Comparison of ENCODE assay signal across 15 cellular contexts in the genomic region with DNA sequence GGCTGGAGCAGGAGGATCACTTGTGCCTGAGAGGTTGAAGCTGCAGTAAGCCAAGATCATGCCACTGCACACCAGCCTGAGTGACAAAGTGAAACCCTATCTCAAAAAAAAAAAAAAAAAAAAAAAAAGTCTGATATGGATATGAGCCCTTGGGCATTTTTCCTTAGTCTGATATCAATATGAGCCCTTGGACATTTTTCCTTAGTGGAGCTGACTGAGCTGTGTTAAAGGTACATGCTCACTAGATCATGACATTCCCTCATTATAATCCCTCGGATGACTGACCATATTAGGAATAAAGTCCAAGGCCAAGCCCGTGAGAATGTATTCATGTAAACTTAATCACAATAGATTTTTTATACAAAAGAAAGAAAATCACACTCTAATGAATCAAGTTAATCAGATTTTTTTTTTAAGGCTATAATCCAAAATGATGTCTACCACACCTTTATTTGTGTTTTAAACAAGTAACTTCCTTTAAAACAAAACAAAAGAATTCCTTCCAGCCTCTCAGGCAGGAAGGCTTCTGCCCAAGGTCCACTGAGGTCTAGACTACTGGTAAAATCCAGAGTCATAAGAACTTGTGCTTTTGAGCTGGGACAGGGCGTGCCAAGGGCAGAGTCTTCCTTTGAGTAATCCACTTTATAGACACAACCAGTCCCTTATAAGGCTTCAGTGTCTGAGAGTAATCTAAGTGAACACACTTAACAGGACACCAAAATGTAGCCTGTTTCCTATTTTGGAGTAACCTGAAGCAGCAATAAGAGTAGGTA. TPM values are rescaled to one million over a fixed set of nuclear protein-coding genes. Genes with fewer than 3 reads are reported as not detected.
DNase-seq lines count a peak whose midpoint lies in the region; ATAC-seq and TF ChIP-seq lines count a peak whose summit lies in the region.
"Had no signal": no experiment of that assay in that cellular context is flagged by ENCODE, and none has a peak within 500 bp of the region (broad histone marks: within the 10 kb centered on the region; RNA-seq: fewer than 3 reads in every experiment).

No MANE protein-coding gene starts in this region.

- H3K9me3 ChIP-seq in colonic mucosa (no peaks in the 10 kb centered on the region), lung (ENCODE audit: control insufficient read depth in 2 of 2, insufficient read depth in 1 of 2, low read length in 1 of 2) (no peaks in the 10 kb centered on the region)

- H3K27ac ChIP-seq in colonic mucosa (peak overlapping the region; percentile 87), lung (ENCODE audit: low read depth in 1 of 2, low read length in 1 of 2) (peak overlapping the region; percentile 10 to 33)

- H3K36me3 ChIP-seq in colonic mucosa = peaks cover 3% of the 10 kb centered on the region
- peaks cover 3 to 5% of the 10 kb centered on the region in 2 donors for H3K36me3 ChIP-seq in lung (ENCODE audit: control insufficient read depth in 2 of 2, insufficient read depth in 2 of 2, low read length in 2 of 2)

- TF ChIP-seq CTCF in colonic mucosa (IDR thresholded peaks at IDR 0.05) = no peak
- TF ChIP-seq CTCF in lung (IDR thresholded peaks at IDR 0.05; ENCODE audit: control extremely low read depth, extremely low read depth) = no peak
- TF ChIP-seq CTCF in type B pancreatic cell (conservative IDR thresholded peaks at IDR 0.05) = no peak

- intact Hi-C loops in colonic mucosa (cut with DNase I) = no loop called here

- DNase-seq in OCI-M1 (lab: John Stamatoyannopoulos, UW) (peak; percentile 17), colonic mucosa (peak; percentile 81), lung (ENCODE audit: low spot score) (no peak), type B pancreatic cell (ENCODE audit: extremely low spot score, unreplicated experiment) (no peak), MV-4-11 (lab: John Stamatoyannopoulos, UW) (no peak), immature natural killer cell (no peak)
- DNase-seq: activated naive CD8-positive, alpha-beta T cell treated with anti-CD3 and anti-CD28 coated beads, Interleukin-2, amount 10 ng/mL, durations not matched to agents 7 days and 5 days; effector CD4-positive, alpha-beta T cell; NCI-H1105; NCI-H524; SHP77; stimulated activated naive CD8-positive, alpha-beta T cell treated with anti-CD3 and anti-CD28 coated beads, Interleukin-15, amount 100 ng/mL, for 72 hours had no signal

- H3K4me3 ChIP-seq in colonic mucosa = no peak overlapping the region
- no peak overlapping the region for H3K4me3 ChIP-seq in lung

- WGBS in lung, 2 donors = 62 to 79% methylated on average over 3 of the region's 3 CpGs

- H3K9me3 Mint-ChIP-seq in type B pancreatic cell (no peaks in the 10 kb centered on the region), immature natural killer cell (no peaks in the 10 kb centered on the region)
- H3K9me3 Mint-ChIP-seq: activated naive CD8-positive, alpha-beta T cell treated with anti-CD3 and anti-CD28 coated beads, Interleukin-2, amount 10 ng/mL, durations not matched to agents 7 days and 5 days; stimulated activated naive CD8-positive, alpha-beta T cell treated with anti-CD3 and anti-CD28 coated beads, Interleukin-15, amount 100 ng/mL, for 72 hours had no signal

- H3K4me3 Mint-ChIP-seq in type B pancreatic cell (no peak overlapping the region), immature natural killer cell (no peak overlapping the region)
- H3K4me3 Mint-ChIP-seq: activated naive CD8-positive, alpha-beta T cell treated with anti-CD3 and anti-CD28 coated beads, Interleukin-2, amount 10 ng/mL, durations not matched to agents 7 days and 5 days; stimulated activated naive CD8-positive, alpha-beta T cell treated with anti-CD3 and anti-CD28 coated beads, Interleukin-15, amount 100 ng/mL, for 72 hours had no signal

- H3K36me3 Mint-ChIP-seq in type B pancreatic cell (peaks cover 7% of the 10 kb centered on the region), immature natural killer cell (peaks cover 3 to 17% (median 4%) of the 10 kb centered on the region in 3 donors)

- H3K27me3 ChIP-seq in colonic mucosa (no peaks in the 10 kb centered on the region), lung (ENCODE audit: control insufficient read depth, insufficient read depth) (no peaks in the 10 kb centered on the region)

- ATAC-seq in lung (ENCODE audit: insufficient read depth, low FRiP score) = no peak
- no peak for ATAC-seq in GM19455 (IDR thresholded peaks at IDR 0.05; ENCODE audit: unreplicated experiment)
- ATAC-seq: stimulated activated naive CD8-positive, alpha-beta T cell treated with anti-CD3 and anti-CD28 coated beads, Interleukin-15, amount 100 ng/mL, for 72 hours had no signal

- H3K4me1 Mint-ChIP-seq in type B pancreatic cell (ENCODE audit: unreplicated experiment) = peaks cover 12% of the 10 kb centered on the region
- H3K4me1 Mint-ChIP-seq in immature natural killer cell = peaks cover 10% of the 10 kb centered on the region in 2 donors

- H3K4me1 ChIP-seq in colonic mucosa = no peaks in the 10 kb centered on the region
- peaks cover 2 to 7% of the 10 kb centered on the region in 2 donors for H3K4me1 ChIP-seq in lung (ENCODE audit: control insufficient read depth in 2 of 2, insufficient read depth in 2 of 2, low read length in 2 of 2)

- H3K27ac Mint-ChIP-seq in type B pancreatic cell = peak overlapping the region; percentile 18
- no peak overlapping the region for H3K27ac Mint-ChIP-seq in immature natural killer cell
- H3K27ac Mint-ChIP-seq: activated naive CD8-positive, alpha-beta T cell treated with anti-CD3 and anti-CD28 coated beads, Interleukin-2, amount 10 ng/mL, durations not matched to agents 7 days and 5 days had no signal

- peak overlapping the region in 1 of 2 donors; percentile 4 for H3K9ac ChIP-seq in colonic mucosa (ENCODE audit: low read depth in 2 of 2, low read length in 2 of 2)

- H3K27me3 Mint-ChIP-seq in type B pancreatic cell (no peaks in the 10 kb centered on the region), immature natural killer cell (ENCODE audit: low read depth in 3 of 3) (no peaks in the 10 kb centered on the region)
- H3K27me3 Mint-ChIP-seq: activated naive CD8-positive, alpha-beta T cell treated with anti-CD3 and anti-CD28 coated beads, Interleukin-2, amount 10 ng/mL, durations not matched to agents 7 days and 5 days; stimulated activated naive CD8-positive, alpha-beta T cell treated with anti-CD3 and anti-CD28 coated beads, Interleukin-15, amount 100 ng/mL, for 72 hours had no signal

RNA-seq across cellular contexts. Expression of gene PPA1, which starts 5.5 kb away (rescaled TPM):
- total RNA-seq in colonic mucosa (100 to 1,000 TPM; 180 to 186 TPM), lung (100 to 1,000 TPM; 165 to 167 TPM), type B pancreatic cell (ENCODE audit: low replicate concordance) (105 and 110 TPM in 2 replicates)
- polyA plus RNA-seq in lung (100 to 1,000 TPM; 214 to 251 TPM), immature natural killer cell (100 to 1,000 TPM in 1 of 3 donors, 10 to 100 TPM in 2; 48.2 to 126 (median 77.8) TPM)

RNA-seq across cellular contexts. Expression of gene NPFFR1, which starts 56.1 kb away (rescaled TPM):
- total RNA-seq in colonic mucosa (under 1 TPM; 0.07 to 0.08 TPM), lung (1 to 10 TPM in 1 of 2 donors, under 1 TPM in 1; 0.12 to 2.2 TPM), type B pancreatic cell (ENCODE audit: low replicate concordance) (not detected in 2 replicates)
- polyA plus RNA-seq in lung (under 1 TPM; 0.14 TPM), immature natural killer cell (not detected)
- total RNA-seq: HT1080, pulmonary artery endothelial cell had no signal

RNA-seq across cellular contexts. Expression of gene SAR1A, which starts 57.4 kb away (rescaled TPM):
- total RNA-seq in colonic mucosa (10 to 100 TPM; 83.4 to 89.9 TPM), lung (100 to 1,000 TPM; 123 to 144 TPM), type B pancreatic cell (ENCODE audit: low replicate concordance) (131 and 153 TPM in 2 replicates)
- polyA plus RNA-seq in lung (10 to 100 TPM; 56.0 to 60.1 TPM), immature natural killer cell (10 to 100 TPM; 50.4 to 77.1 (median 71.2) TPM)

Comparison
In these comparisons a context has a peak if more than half of its experiments do, and no peak if none do; other contexts are left out.
1. DNase-seq: peak in OCI-M1 (single experiment) and colonic mucosa (single experiment); none in lung (single experiment), type B pancreatic cell (single experiment), MV-4-11 (single experiment) and immature natural killer cell (0 of 3).